In genomic region chr16:51149721-51150158, GRCh38 we compare ENCODE assay signal across 13 cellular contexts. TPM values are rescaled to one million over a fixed set of nuclear protein-coding genes. Genes with fewer than 3 reads are reported as not detected.
A peak's percentile ranks its signal among the peaks of the same experiment; 100 is the strongest.
DNase-seq lines count a peak whose midpoint lies in the region; ATAC-seq, FAIRE-seq and TF ChIP-seq lines count a peak whose summit lies in the region.
"Had no signal": no experiment of that assay in that cellular context is flagged by ENCODE, and none has a peak within 500 bp of the region (broad histone marks: within the 10 kb centered on the region; RNA-seq: fewer than 3 reads in every experiment).

No MANE protein-coding gene starts in this region.

- TF ChIP-seq CTCF in fibroblast of the aortic adventitia (IDR thresholded peaks at IDR 0.05; ENCODE audit: insufficient read depth, low read length): no peak
- TF ChIP-seq CTCF in neural progenitor cell (IDR thresholded peaks at IDR 0.05): no peak
- no peak for TF ChIP-seq CTCF in gastroesophageal sphincter (IDR thresholded peaks at IDR 0.05)

- H3K27ac ChIP-seq in neural progenitor cell: peak overlapping the region; percentile 97
- H3K27ac ChIP-seq in gastroesophageal sphincter: no peak overlapping the region

- no peaks in the 10 kb centered on the region for H3K36me3 Mint-ChIP-seq in neural progenitor cell

- TF ChIP-seq EP300 in gastroesophageal sphincter (IDR thresholded peaks at IDR 0.05): no peak

- H3K4me3 ChIP-seq in NT2/D1 (ENCODE audit: insufficient read length, low read depth) (peak overlapping the region; percentile 93), fibroblast of the aortic adventitia (ENCODE audit: low read depth, low read length) (peak overlapping the region; percentile 83), neural progenitor cell (peak overlapping the region; percentile 97), gastroesophageal sphincter (no peak overlapping the region)

- no peaks in the 10 kb centered on the region for H3K9me3 ChIP-seq in NT2/D1 (ENCODE audit: insufficient read depth, low read length)
- no peaks in the 10 kb centered on the region for H3K9me3 ChIP-seq in neural progenitor cell (ENCODE audit: low read depth)
- peaks cover 0 to 4% (median 0%) of the 10 kb centered on the region in 3 donors for H3K9me3 ChIP-seq in gastroesophageal sphincter
- H3K9me3 ChIP-seq: prostate gland had no signal

- TF ChIP-seq POLR2A in GM12891 (IDR thresholded peaks at IDR 0.05; ENCODE audit: low read depth, low read length) (no peak), gastroesophageal sphincter (IDR thresholded peaks at IDR 0.05) (no peak)

- no CpG with 5 or more reads among the region's 35 CpGs for WGBS in gastroesophageal sphincter (ENCODE audit: low coverage in 1 of 2), 2 donors

- peak overlapping the region; percentile 97 for H3K4me3 Mint-ChIP-seq in neural progenitor cell

- H3K4me2 ChIP-seq in neural progenitor cell: peak overlapping the region; percentile 98

- H3K27me3 ChIP-seq in NT2/D1 (ENCODE audit: insufficient read depth, insufficient read length) (no peaks in the 10 kb centered on the region), neural progenitor cell (no peaks in the 10 kb centered on the region), gastroesophageal sphincter (peaks cover 87% of the 10 kb centered on the region)

- peaks cover 52% of the 10 kb centered on the region for H3F3A ChIP-seq in neural progenitor cell (ENCODE audit: low read depth)

- peak; percentile 44 for DNase-seq in Caki2 (ENCODE audit: low read depth)
- no peak for DNase-seq in NT2/D1 (ENCODE audit: low read depth, low spot score)
- DNase-seq in fibroblast of the aortic adventitia (ENCODE audit: low read depth): no peak
- peak; percentile 25 for DNase-seq in neural progenitor cell (ENCODE audit: low spot score)
- DNase-seq in HEK293T (ENCODE audit: extremely low spot score): no peak
- DNase-seq in GM12891 (ENCODE audit: insufficient read length, low spot score): no peak
- DNase-seq: effector CD4-positive, alpha-beta T cell; NCI-H2171; Right ventricle myocardium superior had no signal

- H2AFZ ChIP-seq in neural progenitor cell (replicated peaks): no peak overlapping the region

- H3K9me3 Mint-ChIP-seq in neural progenitor cell: no peaks in the 10 kb centered on the region

- H3K4me1 Mint-ChIP-seq in neural progenitor cell: peaks cover 56% of the 10 kb centered on the region

- POLR2A ChIA-PET in HEK293T (lab: Yijun Ruan, JAX): no interaction called here

- peak overlapping the region; percentile 97 for H3K27ac Mint-ChIP-seq in neural progenitor cell

- peaks cover 50% of the 10 kb centered on the region for H4K20me1 ChIP-seq in neural progenitor cell (ENCODE audit: low read depth)

- ATAC-seq in GM18511 (IDR thresholded peaks at IDR 0.05; ENCODE audit: unreplicated experiment) (no peak), gastroesophageal sphincter (no peak)

- H3K9ac ChIP-seq in NT2/D1 (ENCODE audit: insufficient read length, low read depth) (peak overlapping the region; percentile 98), neural progenitor cell (peak overlapping the region; percentile 86)

- H3K4me1 ChIP-seq in NT2/D1 (ENCODE audit: insufficient read depth, insufficient read length) (peaks cover 3% of the 10 kb centered on the region), neural progenitor cell (peaks cover 36% of the 10 kb centered on the region), gastroesophageal sphincter (peaks cover 0 to 49% (median 22%) of the 10 kb centered on the region in 3 donors)

- in situ Hi-C loops in Caki2 (cut with HindIII; ENCODE audit: low pct_unique_long_range_greater_than_20kb, low sequenced_read_pairs): no loop called here

- no peak for FAIRE-seq in GM12891 (lab: Jason Lieb, UNC)
- FAIRE-seq: keratinocyte had no signal

- CTCF ChIA-PET in HEK293T (lab: Yijun Ruan, JAX): no interaction called here

- peaks cover 92% of the 10 kb centered on the region for H3K79me2 ChIP-seq in neural progenitor cell (ENCODE audit: low read depth)

- H3K36me3 ChIP-seq in NT2/D1 (ENCODE audit: insufficient read depth, insufficient read length, low read length) (peaks cover 8% of the 10 kb centered on the region), neural progenitor cell (peaks cover under 1% of the 10 kb centered on the region), gastroesophageal sphincter (no peaks in the 10 kb centered on the region)
- H3K36me3 ChIP-seq: prostate gland had no signal

- peaks cover 19% of the 10 kb centered on the region for H3K27me3 Mint-ChIP-seq in neural progenitor cell (ENCODE audit: insufficient read depth, low read depth)

TF ChIP-seq in HEK293T, 16 proteins besides CTCF, POLR2A, EP300 and RAD21:
- TF ChIP-seq NFRKB (IDR thresholded peaks at IDR 0.05) (no peak), BHLHE40 (IDR thresholded peaks at IDR 0.05; ENCODE audit: borderline replicate concordance) (no peak), LEF1 (IDR thresholded peaks at IDR 0.05; ENCODE audit: borderline replicate concordance) (no peak), FOXM1 (IDR thresholded peaks at IDR 0.05; ENCODE audit: borderline replicate concordance) (no peak), SUZ12 (IDR thresholded peaks at IDR 0.05) (no peak), FOXA1 (IDR thresholded peaks at IDR 0.05) (no peak), FOXK2 (IDR thresholded peaks at IDR 0.05) (no peak), HDGF (IDR thresholded peaks at IDR 0.05; ENCODE audit: borderline replicate concordance) (no peak), ELF4 (IDR thresholded peaks at IDR 0.05) (no peak), PKNOX1 (IDR thresholded peaks at IDR 0.05) (no peak)

TF ChIP-seq in GM12891, 5 proteins besides CTCF, POLR2A, EP300 and RAD21:
- TF ChIP-seq PAX5 (IDR thresholded peaks at IDR 0.05; ENCODE audit: insufficient read depth, low read length, severe bottlenecking): no peak
- TF ChIP-seq POU2F2 (IDR thresholded peaks at IDR 0.05; ENCODE audit: low read depth, low read length): no peak
- no peak for TF ChIP-seq SPI1 (IDR thresholded peaks at IDR 0.05; ENCODE audit: low read depth, low read length)
- no peak for TF ChIP-seq TAF1 (IDR thresholded peaks at IDR 0.05; ENCODE audit: low read depth, low read length)
- TF ChIP-seq POLR2AphosphoS5 (IDR thresholded peaks at IDR 0.05; ENCODE audit: low read depth, low read length): no peak
TF ChIP-seq in GM12891: peak in this region for 0.

RNA-seq across cellular contexts. Expression of gene SALL1, which starts 1.3 kb away (rescaled TPM):
- 3.0 and 5.6 TPM in 2 replicates for total RNA-seq in Caki2 (2014; rRNA removed; shearing (Covaris generic); ENCODE audit: low replicate concordance)
- total RNA-seq in fibroblast of the aortic adventitia (ENCODE audit: low replicate concordance) (0.16 and 2.6 TPM in 2 replicates), neural progenitor cell (ENCODE audit: low replicate concordance) (50.3 and 70.7 TPM in 2 replicates), gastroesophageal sphincter (not detected)
- not detected for polyA plus RNA-seq in GM12891 (2012; ENCODE audit: low read depth, missing spikeins)
- polyA plus RNA-seq: keratinocyte had no signal

Comparison
In these comparisons a context has a peak if more than half of its experiments do, and no peak if none do; other contexts are left out.
1. DNase-seq: peak in Caki2 (single experiment) and neural progenitor cell (single experiment); none in NT2/D1 (single experiment), fibroblast of the aortic adventitia (single experiment), HEK293T (single experiment) and GM12891 (single experiment).
2. H3K4me3 ChIP-seq: peak in NT2/D1 (single experiment), fibroblast of the aortic adventitia (single experiment) and neural progenitor cell (single experiment); none in gastroesophageal sphincter (0 of 2).